Comparison of ENCODE assay signal across 3 cellular contexts in the genomic region with DNA sequence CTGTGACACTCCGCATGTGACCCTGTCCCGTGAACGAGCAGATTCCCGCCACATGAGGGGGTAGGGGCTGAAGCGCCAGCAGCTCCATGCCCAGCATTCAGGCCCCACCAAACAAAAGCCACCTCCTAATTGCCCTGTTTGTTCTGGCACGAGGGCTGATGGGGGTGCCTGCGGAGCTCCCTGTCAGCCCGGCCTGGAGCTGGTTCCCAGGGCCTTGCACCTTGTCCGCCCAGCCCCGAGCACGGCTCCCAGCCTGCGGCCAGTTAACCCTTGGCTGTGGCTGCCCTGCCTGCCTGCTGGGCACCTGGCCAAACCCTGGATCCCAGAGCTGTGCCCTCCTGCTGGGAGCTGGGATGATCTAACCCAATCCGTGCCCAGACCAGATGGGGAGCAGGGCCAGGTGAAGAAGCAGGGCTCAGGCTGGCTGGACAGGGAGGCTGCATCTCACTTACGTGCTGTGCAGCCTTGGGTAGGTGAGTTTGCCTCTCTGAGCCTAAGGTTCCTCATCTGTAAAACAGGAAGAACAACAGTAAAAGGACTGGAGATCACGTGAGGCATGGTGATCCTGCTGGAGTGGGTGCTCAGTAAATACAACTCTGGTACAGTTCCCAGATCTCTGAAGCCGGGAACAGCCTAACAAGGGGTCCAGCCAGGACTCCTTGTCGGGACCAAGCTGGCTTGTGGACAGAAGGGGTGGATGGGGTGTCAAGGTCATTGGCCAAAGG.
TF ChIP-seq lines count a peak whose summit lies in the region.

No MANE protein-coding gene starts in this region.

TF ChIP-seq in SK-N-SH, 30 proteins besides CTCF, POLR2A, EP300 and RAD21 (continued from another document):
- TF ChIP-seq, protein P1, sequence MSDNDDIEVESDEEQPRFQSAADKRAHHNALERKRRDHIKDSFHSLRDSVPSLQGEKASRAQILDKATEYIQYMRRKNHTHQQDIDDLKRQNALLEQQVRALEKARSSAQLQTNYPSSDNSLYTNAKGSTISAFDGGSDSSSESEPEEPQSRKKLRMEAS (IDR thresholded peaks at IDR 0.05; ENCODE audit: low read depth) = no peak
- TF ChIP-seq NFIC (IDR thresholded peaks at IDR 0.05; ENCODE audit: borderline replicate concordance) = 0 out of 2 replicates have a peak, but pooled peaks have one; percentile 32

TF ChIP-seq in SK-N-SH treated with all-trans-retinoic acid at 6 μM for 48 hours, 23 proteins besides CTCF, POLR2A, EP300 and RAD21:
- no peak for TF ChIP-seq PPARA (CRISPR knock-in tag; IDR thresholded peaks at IDR 0.05; ENCODE audit: borderline replicate concordance)
- no peak for TF ChIP-seq ARNTL (CRISPR knock-in tag; IDR thresholded peaks at IDR 0.05; ENCODE audit: borderline replicate concordance, low read depth)
- no peak for TF ChIP-seq RARB (CRISPR knock-in tag; IDR thresholded peaks at IDR 0.05)
- no peak for TF ChIP-seq ZNF8 (CRISPR knock-in tag; IDR thresholded peaks at IDR 0.05)
- TF ChIP-seq BACH2 (CRISPR knock-in tag; IDR thresholded peaks at IDR 0.05; ENCODE audit: borderline replicate concordance) = no peak
- no peak for TF ChIP-seq ZNF70 (CRISPR knock-in tag; IDR thresholded peaks at IDR 0.05)
- no peak for TF ChIP-seq ZNF565 (CRISPR knock-in tag; conservative IDR thresholded peaks at IDR 0.05; ENCODE audit: low read depth)
- TF ChIP-seq OSR1 (CRISPR knock-in tag; IDR thresholded peaks at IDR 0.05) = no peak
- no peak for TF ChIP-seq ISL1 (CRISPR knock-in tag; IDR thresholded peaks at IDR 0.05)
- TF ChIP-seq, protein P2, sequence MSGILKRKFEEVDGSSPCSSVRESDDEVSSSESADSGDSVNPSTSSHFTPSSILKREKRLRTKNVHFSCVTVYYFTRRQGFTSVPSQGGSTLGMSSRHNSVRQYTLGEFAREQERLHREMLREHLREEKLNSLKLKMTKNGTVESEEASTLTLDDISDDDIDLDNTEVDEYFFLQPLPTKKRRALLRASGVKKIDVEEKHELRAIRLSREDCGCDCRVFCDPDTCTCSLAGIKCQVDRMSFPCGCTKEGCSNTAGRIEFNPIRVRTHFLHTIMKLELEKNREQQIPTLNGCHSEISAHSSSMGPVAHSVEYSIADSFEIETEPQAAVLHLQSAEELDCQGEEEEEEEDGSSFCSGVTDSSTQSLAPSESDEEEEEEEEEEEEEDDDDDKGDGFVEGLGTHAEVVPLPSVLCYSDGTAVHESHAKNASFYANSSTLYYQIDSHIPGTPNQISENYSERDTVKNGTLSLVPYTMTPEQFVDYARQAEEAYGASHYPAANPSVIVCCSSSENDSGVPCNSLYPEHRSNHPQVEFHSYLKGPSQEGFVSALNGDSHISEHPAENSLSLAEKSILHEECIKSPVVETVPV (CRISPR knock-in tag; IDR thresholded peaks at IDR 0.05) = no peak
- TF ChIP-seq ZFP30 (CRISPR knock-in tag; IDR thresholded peaks at IDR 0.05) = no peak
- TF ChIP-seq, protein P3, sequence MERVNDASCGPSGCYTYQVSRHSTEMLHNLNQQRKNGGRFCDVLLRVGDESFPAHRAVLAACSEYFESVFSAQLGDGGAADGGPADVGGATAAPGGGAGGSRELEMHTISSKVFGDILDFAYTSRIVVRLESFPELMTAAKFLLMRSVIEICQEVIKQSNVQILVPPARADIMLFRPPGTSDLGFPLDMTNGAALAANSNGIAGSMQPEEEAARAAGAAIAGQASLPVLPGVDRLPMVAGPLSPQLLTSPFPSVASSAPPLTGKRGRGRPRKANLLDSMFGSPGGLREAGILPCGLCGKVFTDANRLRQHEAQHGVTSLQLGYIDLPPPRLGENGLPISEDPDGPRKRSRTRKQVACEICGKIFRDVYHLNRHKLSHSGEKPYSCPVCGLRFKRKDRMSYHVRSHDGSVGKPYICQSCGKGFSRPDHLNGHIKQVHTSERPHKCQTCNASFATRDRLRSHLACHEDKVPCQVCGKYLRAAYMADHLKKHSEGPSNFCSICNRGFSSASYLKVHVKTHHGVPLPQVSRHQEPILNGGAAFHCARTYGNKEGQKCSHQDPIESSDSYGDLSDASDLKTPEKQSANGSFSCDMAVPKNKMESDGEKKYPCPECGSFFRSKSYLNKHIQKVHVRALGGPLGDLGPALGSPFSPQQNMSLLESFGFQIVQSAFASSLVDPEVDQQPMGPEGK (CRISPR knock-in tag; IDR thresholded peaks at IDR 0.05; ENCODE audit: borderline replicate concordance) = no peak
- no peak for TF ChIP-seq CSDC2 (CRISPR knock-in tag; IDR thresholded peaks at IDR 0.05)
- no peak for TF ChIP-seq ZFP3 (CRISPR knock-in tag; IDR thresholded peaks at IDR 0.05)

TF ChIP-seq in HepG2, 621 proteins besides CTCF, POLR2A, EP300 and RAD21 (continues in another document):
- TF ChIP-seq, protein P4, sequence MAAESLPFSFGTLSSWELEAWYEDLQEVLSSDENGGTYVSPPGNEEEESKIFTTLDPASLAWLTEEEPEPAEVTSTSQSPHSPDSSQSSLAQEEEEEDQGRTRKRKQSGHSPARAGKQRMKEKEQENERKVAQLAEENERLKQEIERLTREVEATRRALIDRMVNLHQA (CRISPR knock-in tag; IDR thresholded peaks at IDR 0.05) = no peak
- TF ChIP-seq ZNF230 (CRISPR knock-in tag; IDR thresholded peaks at IDR 0.05) (no peak), FOXO1 (CRISPR knock-in tag; IDR thresholded peaks at IDR 0.05) (peak; percentile 2; the same call in 1 of the 2 replicates), NFE2L2 (IDR thresholded peaks at IDR 0.05; ENCODE audit: low read length) (no peak), CBX1 (IDR thresholded peaks at IDR 0.05; ENCODE audit: low read depth) (no peak), ADNP (CRISPR knock-in tag; IDR thresholded peaks at IDR 0.05) (peak; percentile 77; the same call in 1 of the 2 replicates), ZZZ3 (CRISPR knock-in tag; IDR thresholded peaks at IDR 0.05; ENCODE audit: borderline replicate concordance) (no peak), FOXK2 (IDR thresholded peaks at IDR 0.05) (no peak), KLF13 (CRISPR knock-in tag; IDR thresholded peaks at IDR 0.05) (no peak), ZNF337 (CRISPR knock-in tag; IDR thresholded peaks at IDR 0.05; ENCODE audit: borderline replicate concordance, low read depth) (no peak), MED1 (CRISPR knock-in tag; IDR thresholded peaks at IDR 0.05) (no peak), HNF4A (CRISPR knock-in tag; IDR thresholded peaks at IDR 0.05) (peak; percentile 59), ZNF766 (CRISPR knock-in tag; IDR thresholded peaks at IDR 0.05; ENCODE audit: borderline replicate concordance) (no peak), ZNF563 (CRISPR knock-in tag; IDR thresholded peaks at IDR 0.05) (0 out of 2 replicates have a peak, but pooled peaks have one; percentile 38), TFDP2 (CRISPR knock-in tag; IDR thresholded peaks at IDR 0.05) (peak; percentile 12; the same call in 1 of the 2 replicates), POLR2G (IDR thresholded peaks at IDR 0.05; ENCODE audit: low read depth, low read length) (0 out of 2 replicates have a peak, but pooled peaks have one; percentile 3), ZNF331 (CRISPR knock-in tag; IDR thresholded peaks at IDR 0.05) (no peak), IRX3 (CRISPR knock-in tag; IDR thresholded peaks at IDR 0.05; ENCODE audit: borderline replicate concordance, low read depth) (no peak), RELA (CRISPR knock-in tag; IDR thresholded peaks at IDR 0.05) (no peak), SNAPC2 (CRISPR knock-in tag; IDR thresholded peaks at IDR 0.05) (no peak), ZMAT3 (CRISPR knock-in tag; conservative IDR thresholded peaks at IDR 0.05) (no peak), RCOR2 (CRISPR knock-in tag; IDR thresholded peaks at IDR 0.05) (peak; percentile 82), ZNF3 (CRISPR knock-in tag; IDR thresholded peaks at IDR 0.05) (peak; percentile 46; the same call in 1 of the 2 replicates), TAF15 (IDR thresholded peaks at IDR 0.05; ENCODE audit: low read depth, low read length, poor library complexity, severe bottlenecking) (peak; percentile 68), ZNF292 (CRISPR knock-in tag; IDR thresholded peaks at IDR 0.05; ENCODE audit: borderline replicate concordance, low read depth) (0 out of 2 replicates have a peak, but pooled peaks have one; percentile 44), ZFY (CRISPR knock-in tag; IDR thresholded peaks at IDR 0.05) (peak; percentile 40; the same call in 1 of the 2 replicates), SSRP1 (CRISPR knock-in tag; IDR thresholded peaks at IDR 0.05) (0 out of 2 replicates have a peak, but pooled peaks have one; percentile 64), SP2 (CRISPR knock-in tag; IDR thresholded peaks at IDR 0.05) (no peak), TFDP1 (CRISPR knock-in tag; IDR thresholded peaks at IDR 0.05; ENCODE audit: borderline replicate concordance) (peak; percentile 60; the same call in 1 of the 2 replicates), CBX2 (IDR thresholded peaks at IDR 0.05; ENCODE audit: low read depth, low read length) (no peak), CBX2 (CRISPR knock-in tag; IDR thresholded peaks at IDR 0.05; ENCODE audit: low read depth) (no peak), ZNF768 (CRISPR knock-in tag; IDR thresholded peaks at IDR 0.05) (peak; percentile 100), NCOR1 (IDR thresholded peaks at IDR 0.05; ENCODE audit: borderline replicate concordance, low read length) (no peak), RXRA (CRISPR knock-in tag; IDR thresholded peaks at IDR 0.05) (peak; percentile 32; the same call in 1 of the 2 replicates), CENPT (CRISPR knock-in tag; IDR thresholded peaks at IDR 0.05; ENCODE audit: low read depth) (no peak), GATAD2A (CRISPR knock-in tag; IDR thresholded peaks at IDR 0.05) (0 out of 2 replicates have a peak, but pooled peaks have one; percentile 9), SIX4 (CRISPR knock-in tag; IDR thresholded peaks at IDR 0.05) (no peak), TEAD3 (CRISPR knock-in tag; optimal IDR thresholded peaks at IDR 0.05; ENCODE audit: borderline replicate concordance) (peak; percentile 77), DMAP1 (CRISPR knock-in tag; IDR thresholded peaks at IDR 0.05) (no peak), FIP1L1 (IDR thresholded peaks at IDR 0.05; ENCODE audit: borderline replicate concordance, insufficient read depth, low read depth, low read length) (no peak)
- TF ChIP-seq, protein P5, sequence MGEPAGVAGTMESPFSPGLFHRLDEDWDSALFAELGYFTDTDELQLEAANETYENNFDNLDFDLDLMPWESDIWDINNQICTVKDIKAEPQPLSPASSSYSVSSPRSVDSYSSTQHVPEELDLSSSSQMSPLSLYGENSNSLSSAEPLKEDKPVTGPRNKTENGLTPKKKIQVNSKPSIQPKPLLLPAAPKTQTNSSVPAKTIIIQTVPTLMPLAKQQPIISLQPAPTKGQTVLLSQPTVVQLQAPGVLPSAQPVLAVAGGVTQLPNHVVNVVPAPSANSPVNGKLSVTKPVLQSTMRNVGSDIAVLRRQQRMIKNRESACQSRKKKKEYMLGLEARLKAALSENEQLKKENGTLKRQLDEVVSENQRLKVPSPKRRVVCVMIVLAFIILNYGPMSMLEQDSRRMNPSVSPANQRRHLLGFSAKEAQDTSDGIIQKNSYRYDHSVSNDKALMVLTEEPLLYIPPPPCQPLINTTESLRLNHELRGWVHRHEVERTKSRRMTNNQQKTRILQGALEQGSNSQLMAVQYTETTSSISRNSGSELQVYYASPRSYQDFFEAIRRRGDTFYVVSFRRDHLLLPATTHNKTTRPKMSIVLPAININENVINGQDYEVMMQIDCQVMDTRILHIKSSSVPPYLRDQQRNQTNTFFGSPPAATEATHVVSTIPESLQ (CRISPR knock-in tag; conservative IDR thresholded peaks at IDR 0.05) = no peak
- TF ChIP-seq, protein P6, sequence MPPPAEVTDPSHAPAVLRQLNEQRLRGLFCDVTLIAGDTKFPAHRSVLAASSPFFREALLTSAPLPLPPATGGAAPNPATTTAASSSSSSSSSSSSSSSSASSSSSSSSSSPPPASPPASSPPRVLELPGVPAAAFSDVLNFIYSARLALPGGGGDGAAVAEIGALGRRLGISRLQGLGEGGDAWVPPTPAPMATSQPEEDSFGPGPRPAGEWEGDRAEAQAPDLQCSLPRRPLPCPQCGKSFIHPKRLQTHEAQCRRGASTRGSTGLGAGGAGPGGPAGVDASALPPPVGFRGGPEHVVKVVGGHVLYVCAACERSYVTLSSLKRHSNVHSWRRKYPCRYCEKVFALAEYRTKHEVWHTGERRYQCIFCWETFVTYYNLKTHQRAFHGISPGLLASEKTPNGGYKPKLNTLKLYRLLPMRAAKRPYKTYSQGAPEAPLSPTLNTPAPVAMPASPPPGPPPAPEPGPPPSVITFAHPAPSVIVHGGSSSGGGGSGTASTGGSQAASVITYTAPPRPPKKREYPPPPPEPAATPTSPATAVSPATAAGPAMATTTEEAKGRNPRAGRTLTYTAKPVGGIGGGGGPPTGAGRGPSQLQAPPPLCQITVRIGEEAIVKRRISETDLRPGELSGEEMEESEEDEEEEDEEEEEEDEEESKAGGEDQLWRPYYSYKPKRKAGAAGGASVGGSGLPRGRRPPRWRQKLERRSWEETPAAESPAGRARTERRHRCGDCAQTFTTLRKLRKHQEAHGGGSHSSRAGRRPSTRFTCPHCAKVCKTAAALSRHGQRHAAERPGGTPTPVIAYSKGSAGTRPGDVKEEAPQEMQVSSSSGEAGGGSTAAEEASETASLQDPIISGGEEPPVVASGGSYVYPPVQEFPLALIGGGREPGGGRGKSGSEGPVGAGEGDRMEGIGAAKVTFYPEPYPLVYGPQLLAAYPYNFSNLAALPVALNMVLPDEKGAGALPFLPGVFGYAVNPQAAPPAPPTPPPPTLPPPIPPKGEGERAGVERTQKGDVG (CRISPR knock-in tag; IDR thresholded peaks at IDR 0.05; ENCODE audit: borderline replicate concordance) = no peak
